In the genomic region with DNA sequence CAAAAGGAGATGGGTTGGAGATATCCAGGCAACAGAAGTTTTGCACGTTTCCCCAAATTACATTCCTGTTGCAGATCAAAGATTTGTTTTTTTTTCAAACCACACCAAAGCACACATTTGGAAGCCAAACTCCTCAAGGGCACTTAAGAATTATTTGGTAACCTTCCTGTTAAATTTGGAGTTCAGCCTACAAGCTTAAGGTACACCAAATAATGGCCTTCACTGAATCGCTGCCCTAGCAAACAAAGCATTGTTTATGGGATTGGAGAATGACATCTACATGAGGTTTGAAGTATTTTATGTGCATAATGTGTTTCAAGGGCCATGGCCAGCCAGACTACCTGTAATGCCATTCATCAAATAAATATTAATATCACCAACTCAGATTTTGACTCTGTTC, we compare ENCODE assay signal across 23 cellular contexts.
DNase-seq lines count a peak whose midpoint lies in the region; ATAC-seq, FAIRE-seq and TF ChIP-seq lines count a peak whose summit lies in the region.
"Had no signal": no experiment of that assay in that cellular context is flagged by ENCODE, and none has a peak within 500 bp of the region (broad histone marks: within the 10 kb centered on the region; RNA-seq: fewer than 3 reads in every experiment).

No MANE protein-coding gene starts in this region.

- TF ChIP-seq CTCF in liver (IDR thresholded peaks at IDR 0.05; ENCODE audit: low read depth, low read length, missing input control) (no peak), HepG2 (CRISPR knock-in tag; IDR thresholded peaks at IDR 0.05) (no peak), esophagus squamous epithelium (IDR thresholded peaks at IDR 0.05) (no peak)

- no peak overlapping the region for H3K4me3 ChIP-seq in liver (ENCODE audit: low read depth in 1 of 3, low read length in 3 of 3)
- H3K4me3 ChIP-seq in HepG2 (replicated peaks in 1 of 3; ENCODE audit: insufficient read depth in 1 of 3, low read depth in 2 of 3, low read length in 3 of 3), result no peak overlapping the region
- H3K4me3 ChIP-seq in esophagus squamous epithelium, result no peak overlapping the region
- H3K4me3 ChIP-seq: A549; BLaER1 treated with 17β-estradiol and CSF1 and Interleukin-3, amounts not matched to agents 10 nM and 100 nM; HAP-1 had no signal

- BruUV-seq in HepG2 (replicated peaks; lab: Mats Ljungman, UMichigan), result no TSS peak

- TF ChIP-seq EP300 in HepG2 (IDR thresholded peaks at IDR 0.05; ENCODE audit: low read depth in 2 of 2, low read length in 2 of 2) (no peak), HepG2 (CRISPR knock-in tag; IDR thresholded peaks at IDR 0.05; ENCODE audit: borderline replicate concordance) (no peak)

- H3K4me1 ChIP-seq in liver (ENCODE audit: control insufficient read depth in 4 of 4, insufficient read depth in 4 of 4, low read length in 3 of 4), result peaks cover 3 to 12% (median 10%) of the 10 kb centered on the region in 4 donors
- no peaks in the 10 kb centered on the region for H3K4me1 ChIP-seq in HepG2 (ENCODE audit: insufficient read depth, low read length)
- peaks cover 7 to 26% (median 13%) of the 10 kb centered on the region in 3 donors for H3K4me1 ChIP-seq in esophagus squamous epithelium
- H3K4me1 ChIP-seq: A549; BE2C; BLaER1 treated with 17β-estradiol and CSF1 and Interleukin-3, amounts not matched to agents 10 nM and 100 nM; HAP-1 had no signal

- CTCF ChIA-PET in HepG2 (lab: Yijun Ruan, JAX; ENCODE audit: low intra/inter-chr PET ratio, low total read pairs), result no interaction called here

- in situ Hi-C loops in HepG2 (cut with HindIII; ENCODE audit: extremely low pct_ligation_motif_present, low pct_unique_long_range_greater_than_20kb), result no loop called here

- DNase-seq in HepG2 (ENCODE audit: low spot score), result no peak
- DNase-seq in NCI-H2029 (lab: John Stamatoyannopoulos, UW), result peak; percentile 2
- DNase-seq in astrocyte of the hippocampus (ENCODE audit: low read depth, low spot score), result peak; percentile 17
- no peak for DNase-seq in esophagus squamous epithelium (lab: John Stamatoyannopoulos, UW)
- DNase-seq in glomerular visceral epithelial cell (ENCODE audit: extremely low spot score), result no peak
- no peak for DNase-seq in NCI-H2171 treated with DMSO at 0.1 percent for 48 hours (lab: John Stamatoyannopoulos, UW)
- DNase-seq: 8988T; ACHN; AML-193; BE2C; CD4-positive, alpha-beta T cell; CD8-positive, alpha-beta memory T cell; DMS 273 treated with DMSO at 0.1 percent for 48 hours; DND-41; GOT3 had no signal

- H3K27ac ChIP-seq in liver (ENCODE audit: low read depth in 1 of 2, low read length in 2 of 2) (peak overlapping the region; percentile 31 to 63), HepG2 (ENCODE audit: extremely low read length, insufficient read depth, low read length) (no peak overlapping the region), esophagus squamous epithelium (no peak overlapping the region)
- H3K27ac ChIP-seq: A549; BLaER1 treated with 17β-estradiol and CSF1 and Interleukin-3, amounts not matched to agents 10 nM and 100 nM had no signal

- no peaks in the 10 kb centered on the region for H3K79me2 ChIP-seq in HepG2 (ENCODE audit: insufficient read depth, low read length)

- H3K9ac ChIP-seq in liver (ENCODE audit: low read depth in 1 of 2, low read length in 2 of 2), result no peak overlapping the region
- no peak overlapping the region for H3K9ac ChIP-seq in HepG2 (ENCODE audit: insufficient read depth, low read depth, low read length)
- H3K9ac ChIP-seq: BLaER1 treated with 17β-estradiol and CSF1 and Interleukin-3, amounts not matched to agents 10 nM and 100 nM had no signal

- no peak overlapping the region for H3K4me2 ChIP-seq in HepG2 (ENCODE audit: low read depth, low read length)
- H3K4me2 ChIP-seq: A549; BLaER1 treated with 17β-estradiol and CSF1 and Interleukin-3, amounts not matched to agents 10 nM and 100 nM had no signal

- H4K20me1 ChIP-seq in HepG2 (ENCODE audit: insufficient read depth, low read length), result no peaks in the 10 kb centered on the region
- H4K20me1 ChIP-seq: BLaER1 treated with 17β-estradiol and CSF1 and Interleukin-3, amounts not matched to agents 10 nM and 100 nM had no signal

- TF ChIP-seq RAD21 in liver (IDR thresholded peaks at IDR 0.05) (no peak), HepG2 (CRISPR knock-in tag; IDR thresholded peaks at IDR 0.05) (no peak)

- no peak for FAIRE-seq in HepG2 (lab: Jason Lieb, UNC)
- FAIRE-seq: A549, D721Med, G401.6, GM12892, H54 had no signal

- H3K9me3 ChIP-seq in liver (ENCODE audit: control insufficient read depth in 4 of 4, low read length in 3 of 4) (no peaks in the 10 kb centered on the region), HepG2 (ENCODE audit: low read length) (no peaks in the 10 kb centered on the region), esophagus squamous epithelium (no peaks in the 10 kb centered on the region)
- H3K9me3 ChIP-seq: A549; BE2C; BLaER1 treated with 17β-estradiol and CSF1 and Interleukin-3, amounts not matched to agents 10 nM and 100 nM; HAP-1 had no signal

- 48% methylated on average over 2 of the region's 2 CpGs for WGBS in liver
- 0% methylated on average over 2 of the region's 2 CpGs for WGBS in HepG2 (ENCODE audit: low lambda C conversion rate)
- 29 to 36% methylated on average over 1 to 2 of the region's 2 CpGs for WGBS in esophagus squamous epithelium, 2 donors

- H3K27me3 ChIP-seq in liver (ENCODE audit: control insufficient read depth in 4 of 4, insufficient read depth in 4 of 4, low read length in 3 of 4), result no peaks in the 10 kb centered on the region
- peaks cover 0 to 4% of the 10 kb centered on the region in 2 experiments; a peak in 1 of 5 replicates for H3K27me3 ChIP-seq in HepG2 (ENCODE audit: control insufficient read depth in 1 of 2, insufficient read depth in 2 of 2, low read length in 2 of 2)
- no peaks in the 10 kb centered on the region for H3K27me3 ChIP-seq in esophagus squamous epithelium
- H3K27me3 ChIP-seq: BE2C; BLaER1 treated with 17β-estradiol and CSF1 and Interleukin-3, amounts not matched to agents 10 nM and 100 nM had no signal

- TF ChIP-seq POLR2A in HepG2 (IDR thresholded peaks at IDR 0.05; ENCODE audit: insufficient read depth in 1 of 2, low read depth in 2 of 2, low read length in 2 of 2) (no peak), esophagus squamous epithelium (IDR thresholded peaks at IDR 0.05) (no peak)

- ATAC-seq in HepG2, result no peak
- ATAC-seq: A549 had no signal

- intact Hi-C loops in HepG2 (cut with micrococcal nuclease; ENCODE audit: unreplicated experiment), result no loop called here
- intact Hi-C loops in esophagus squamous epithelium (cut with DNase I), result no loop called here

- H3K36me3 ChIP-seq in liver (ENCODE audit: control insufficient read depth in 4 of 4, insufficient read depth in 3 of 4, low read depth in 1 of 4, low read length in 3 of 4) (no peaks in the 10 kb centered on the region), HepG2 (replicated peaks in 1 of 2; ENCODE audit: control insufficient read depth in 1 of 2, insufficient read depth in 2 of 2, low read length in 2 of 2) (no peaks in the 10 kb centered on the region), esophagus squamous epithelium (no peaks in the 10 kb centered on the region)
- H3K36me3 ChIP-seq: BE2C; BLaER1 treated with 17β-estradiol and CSF1 and Interleukin-3, amounts not matched to agents 10 nM and 100 nM; HAP-1 had no signal

- POLR2A ChIA-PET in HepG2 (lab: Yijun Ruan, JAX), result no interaction called here

- H2AFZ ChIP-seq in HepG2 (ENCODE audit: low read length), result no peak overlapping the region

TF ChIP-seq in liver, 16 proteins besides CTCF, POLR2A, EP300 and RAD21 (continues in another document):
- TF ChIP-seq HNF4A (conservative IDR thresholded peaks at IDR 0.05), result no peak
- TF ChIP-seq FOXA2 (IDR thresholded peaks at IDR 0.05), result no peak
- no peak for TF ChIP-seq FOXA1 (IDR thresholded peaks at IDR 0.05)
- TF ChIP-seq NR2F2 (IDR thresholded peaks at IDR 0.05), result no peak
- no peak for TF ChIP-seq HNF4G (IDR thresholded peaks at IDR 0.05)
- no peak for TF ChIP-seq YY1 (IDR thresholded peaks at IDR 0.05)
- TF ChIP-seq, protein P1, sequence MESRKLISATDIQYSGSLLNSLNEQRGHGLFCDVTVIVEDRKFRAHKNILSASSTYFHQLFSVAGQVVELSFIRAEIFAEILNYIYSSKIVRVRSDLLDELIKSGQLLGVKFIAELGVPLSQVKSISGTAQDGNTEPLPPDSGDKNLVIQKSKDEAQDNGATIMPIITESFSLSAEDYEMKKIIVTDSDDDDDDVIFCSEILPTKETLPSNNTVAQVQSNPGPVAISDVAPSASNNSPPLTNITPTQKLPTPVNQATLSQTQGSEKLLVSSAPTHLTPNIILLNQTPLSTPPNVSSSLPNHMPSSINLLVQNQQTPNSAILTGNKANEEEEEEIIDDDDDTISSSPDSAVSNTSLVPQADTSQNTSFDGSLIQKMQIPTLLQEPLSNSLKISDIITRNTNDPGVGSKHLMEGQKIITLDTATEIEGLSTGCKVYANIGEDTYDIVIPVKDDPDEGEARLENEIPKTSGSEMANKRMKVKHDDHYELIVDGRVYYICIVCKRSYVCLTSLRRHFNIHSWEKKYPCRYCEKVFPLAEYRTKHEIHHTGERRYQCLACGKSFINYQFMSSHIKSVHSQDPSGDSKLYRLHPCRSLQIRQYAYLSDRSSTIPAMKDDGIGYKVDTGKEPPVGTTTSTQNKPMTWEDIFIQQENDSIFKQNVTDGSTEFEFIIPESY (IDR thresholded peaks at IDR 0.05), result no peak

TF ChIP-seq in HepG2, 621 proteins besides CTCF, POLR2A, EP300 and RAD21:
- TF ChIP-seq RXRA (CRISPR knock-in tag; IDR thresholded peaks at IDR 0.05) (no peak), ISL2 (CRISPR knock-in tag; IDR thresholded peaks at IDR 0.05) (no peak)

Comparison
In these comparisons a context has a peak if more than half of its experiments do, and no peak if none do; other contexts are left out.
1. H3K27ac ChIP-seq: peak in liver (2 of 2); none in HepG2 (single experiment) and esophagus squamous epithelium (0 of 4).
2. DNase-seq: peak in NCI-H2029 (single experiment) and astrocyte of the hippocampus (single experiment); none in HepG2 (single experiment), esophagus squamous epithelium (single experiment), glomerular visceral epithelial cell (single experiment) and NCI-H2171 treated with DMSO at 0.1 percent for 48 hours (single experiment).